Comparison of ENCODE assay signal across 8 cellular contexts in genomic region chr2:218285604-218286003, GRCh38. TPM values are rescaled to one million over a fixed set of nuclear protein-coding genes. Genes with fewer than 3 reads are reported as not detected.
DNase-seq lines count a peak whose midpoint lies in the region; ATAC-seq and TF ChIP-seq lines count a peak whose summit lies in the region.

No MANE protein-coding gene starts in this region.

- TF ChIP-seq CTCF in SK-N-SH (IDR thresholded peaks at IDR 0.05), result no peak

- peaks cover 12 to 37% of the 10 kb centered on the region in 2 experiments; a peak in 3 of 4 replicates for H3K4me1 ChIP-seq in SK-N-SH (ENCODE audit: control insufficient read depth in 1 of 2, insufficient read depth in 2 of 2, low read depth in 1 of 2, low read length in 1 of 2)

- peaks cover 14% of the 10 kb centered on the region for H3F3A ChIP-seq in SK-N-SH (replicated peaks; ENCODE audit: insufficient read depth)

- TF ChIP-seq RAD21 in SK-N-SH (IDR thresholded peaks at IDR 0.05; ENCODE audit: low read length), result no peak

- H4K20me1 ChIP-seq in SK-N-SH (ENCODE audit: insufficient read depth), result no peaks in the 10 kb centered on the region

- no peak for ATAC-seq in SK-N-SH treated with all-trans-retinoic acid at 6 μM for 48 hours
- no peak for ATAC-seq in GM21723 (IDR thresholded peaks at IDR 0.05; ENCODE audit: unreplicated experiment)
- ATAC-seq in HG02678 (IDR thresholded peaks at IDR 0.05; ENCODE audit: unreplicated experiment), result no peak

- WGBS in SK-N-SH (ENCODE audit: low lambda C conversion rate), result 88% methylated on average over 6 of the region's 6 CpGs

- TF ChIP-seq EP300 in SK-N-SH (IDR thresholded peaks at IDR 0.05; ENCODE audit: borderline replicate concordance in 1 of 2, low read depth in 1 of 2, low read length in 1 of 2), result no peak

- POLR2A ChIA-PET in SK-N-SH (lab: Yijun Ruan, JAX), result no interaction called here

- no peaks in the 10 kb centered on the region for H3K36me3 ChIP-seq in SK-N-SH (replicated peaks in 1 of 2; ENCODE audit: control insufficient read depth in 1 of 2, insufficient read depth in 2 of 2, low read length in 1 of 2)

- no peaks in the 10 kb centered on the region for H3K9me2 ChIP-seq in SK-N-SH

- no peak overlapping the region for H2AFZ ChIP-seq in SK-N-SH (ENCODE audit: low read depth)

- CTCF ChIA-PET in SK-N-SH (lab: Yijun Ruan, JAX), result interaction anchor here (1.2 to 5.3 kb wide), 6 partner anchors 11 to 110 kb away, joined by 5 to 47 read pairs (median 8); partner anchors contain the start of genes CATIP and PNKD

- H3K27ac ChIP-seq in SK-N-SH (ENCODE audit: low read depth in 2 of 2, low read length in 1 of 2), result peak overlapping the region in 1 of 2 experiments; percentile 99; a peak in 2 of 4 replicates

- H3K9me3 ChIP-seq in SK-N-SH, result no peaks in the 10 kb centered on the region

- no peaks in the 10 kb centered on the region for H3K27me3 ChIP-seq in SK-N-SH (ENCODE audit: insufficient read depth)

- H3K79me2 ChIP-seq in SK-N-SH (ENCODE audit: insufficient read depth), result 0 out of 2 replicates have a peak, but pooled peaks cover 3% of the 10 kb centered on the region

- DNase-seq in SK-N-SH (no peak), anterior cingulate cortex (lab: John Stamatoyannopoulos, UW) (peak in 48 of 58 donors; percentile 18 to 76 (median 46)), kidney tubule cell (ENCODE audit: low spot score) (peak; percentile 17), superior temporal gyrus (ENCODE audit: extremely low spot score) (peak; percentile 46), KG1 (lab: John Stamatoyannopoulos, UW) (no peak)

- H3K4me2 ChIP-seq in SK-N-SH, result peak overlapping the region; percentile 96

- H3K4me3 ChIP-seq in SK-N-SH (ENCODE audit: low read depth in 2 of 2, low read length in 1 of 2), result no peak overlapping the region

- H3K9ac ChIP-seq in SK-N-SH, result peak overlapping the region; percentile 80

TF ChIP-seq in SK-N-SH, 30 proteins besides CTCF, POLR2A, EP300 and RAD21:
- TF ChIP-seq FOXM1 (IDR thresholded peaks at IDR 0.05; ENCODE audit: low read depth), result no peak

TF ChIP-seq in SK-N-SH treated with all-trans-retinoic acid at 6 μM for 48 hours, 23 proteins besides CTCF, POLR2A, EP300 and RAD21:
- TF ChIP-seq GLIS3 (CRISPR knock-in tag; IDR thresholded peaks at IDR 0.05), result no peak
- TF ChIP-seq ZFP30 (CRISPR knock-in tag; IDR thresholded peaks at IDR 0.05), result no peak
- no peak for TF ChIP-seq ZNF565 (CRISPR knock-in tag; conservative IDR thresholded peaks at IDR 0.05; ENCODE audit: low read depth)
- no peak for TF ChIP-seq CREB5 (CRISPR knock-in tag; IDR thresholded peaks at IDR 0.05; ENCODE audit: low read depth)
- TF ChIP-seq RARB (CRISPR knock-in tag; IDR thresholded peaks at IDR 0.05), result no peak
- TF ChIP-seq ZFP3 (CRISPR knock-in tag; IDR thresholded peaks at IDR 0.05), result no peak
- no peak for TF ChIP-seq SNAI2 (CRISPR knock-in tag; IDR thresholded peaks at IDR 0.05)
- no peak for TF ChIP-seq ISL1 (CRISPR knock-in tag; IDR thresholded peaks at IDR 0.05)
- TF ChIP-seq TCF4 (CRISPR knock-in tag; IDR thresholded peaks at IDR 0.05; ENCODE audit: borderline replicate concordance), result no peak

RNA-seq across cellular contexts. Expression of gene TMBIM1, which starts 6.7 kb away (rescaled TPM):
- polyA plus RNA-seq in SK-N-SH (2012; rRNA removed), result 7.3 and 7.8 TPM in 2 replicates
- 4.4 and 6.8 TPM in 2 replicates for polyA plus RNA-seq in SK-N-SH (2012; cell fraction: cytosol; rRNA removed)
- 4.5 and 5.3 TPM in 2 replicates for polyA plus RNA-seq in SK-N-SH (2012; cell fraction: nucleus; rRNA removed)

RNA-seq across cellular contexts. Expression of gene PNKD, which starts 15.3 kb away (rescaled TPM):
- polyA plus RNA-seq in SK-N-SH (2012; rRNA removed), result 92.2 and 101 TPM in 2 replicates
- 56.7 and 75.3 TPM in 2 replicates for polyA plus RNA-seq in SK-N-SH (2012; cell fraction: cytosol; rRNA removed)
- 57.8 and 74.7 TPM in 2 replicates for polyA plus RNA-seq in SK-N-SH (2012; cell fraction: nucleus; rRNA removed)

RNA-seq across cellular contexts. Expression of gene AAMP, which starts 15.7 kb away (rescaled TPM):
- polyA plus RNA-seq in SK-N-SH (2012; rRNA removed), result 223 and 276 TPM in 2 replicates
- polyA plus RNA-seq in SK-N-SH (2012; cell fraction: cytosol; rRNA removed), result 191 and 203 TPM in 2 replicates
- polyA plus RNA-seq in SK-N-SH (2012; cell fraction: nucleus; rRNA removed), result 302 and 308 TPM in 2 replicates

RNA-seq across cellular contexts. Expression of gene GPBAR1, which starts 24.8 kb away (rescaled TPM):
- polyA plus RNA-seq in SK-N-SH (2012; rRNA removed), result 0.08 and 0.13 TPM in 2 replicates
- 0.03 and 0.05 TPM in 2 replicates for polyA plus RNA-seq in SK-N-SH (2012; cell fraction: cytosol; rRNA removed)
- 0.38 and 0.50 TPM in 2 replicates for polyA plus RNA-seq in SK-N-SH (2012; cell fraction: nucleus; rRNA removed)

Comparison
In these comparisons a context has a peak if more than half of its experiments do, and no peak if none do; other contexts are left out.
1. DNase-seq: peak in anterior cingulate cortex (48 of 58), kidney tubule cell (single experiment) and superior temporal gyrus (single experiment); none in SK-N-SH (single experiment) and KG1 (single experiment).